ENCODE assay signal across 8 cellular contexts in the genomic region with DNA sequence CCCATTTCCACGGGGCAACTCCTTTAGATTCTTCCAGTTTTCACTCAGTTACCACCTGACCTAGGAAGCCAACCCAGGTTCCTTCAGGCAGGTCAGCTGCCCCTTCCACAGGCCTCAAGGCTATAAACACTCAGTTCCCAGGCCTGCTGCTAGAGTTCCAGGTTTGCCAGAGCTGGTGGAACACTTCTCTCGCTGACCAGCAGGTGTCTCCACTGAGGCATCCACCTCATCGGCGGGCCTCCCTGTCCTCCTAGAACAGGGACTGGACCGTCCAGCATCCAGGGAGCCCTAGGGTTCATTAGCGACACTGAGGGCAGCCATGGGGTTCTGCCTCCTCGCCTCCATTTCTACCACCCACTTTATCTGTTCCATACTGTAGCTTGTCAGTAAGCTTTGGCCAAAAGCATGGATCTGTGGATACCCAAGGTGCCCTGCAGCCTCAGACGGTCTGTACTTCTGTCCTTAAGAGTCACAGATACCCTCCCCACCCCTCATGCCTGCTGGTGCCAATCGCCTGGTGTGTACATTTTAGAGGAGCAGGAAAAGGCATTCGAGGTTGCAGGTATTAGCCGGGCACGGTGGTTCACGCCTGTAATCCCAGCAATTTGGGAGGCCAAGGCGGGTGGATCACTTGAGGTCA. TPM values are rescaled to one million over a fixed set of nuclear protein-coding genes. Genes with fewer than 3 reads are reported as not detected.
DNase-seq lines count a peak whose midpoint lies in the region; ATAC-seq and TF ChIP-seq lines count a peak whose summit lies in the region.

No MANE protein-coding gene starts in this region.

- RAD21 ChIA-PET in HCT116 (lab: Charles Lee; ENCODE audit: low non-redundant PET in 1 of 2, low total read pairs in 2 of 2, uncharacterized antibody in 2 of 2, unreplicated experiment in 2 of 2) = interaction anchor here (0.6 to 1.1 kb wide), 4 partner anchors 16 to 532 kb away, joined by 3 to 4 read pairs (median 3); no protein-coding TSS in a partner anchor

- peaks cover 17% of the 10 kb centered on the region for H3F3A ChIP-seq in neural progenitor cell (ENCODE audit: low read depth)

- no peaks in the 10 kb centered on the region for H3K9me3 Mint-ChIP-seq in neural progenitor cell

- H3K36me3 Mint-ChIP-seq in neural progenitor cell = no peaks in the 10 kb centered on the region

- H3K27ac Mint-ChIP-seq in neural progenitor cell = peak overlapping the region; percentile 96

- H3K79me2 ChIP-seq in HCT116 (ENCODE audit: insufficient read depth, low read length) (no peaks in the 10 kb centered on the region), neural progenitor cell (ENCODE audit: low read depth) (no peaks in the 10 kb centered on the region)

- intact Hi-C loops in HCT116 (cut with micrococcal nuclease) = loop anchor here (1.0 to 2.0 kb wide), 3 partner anchors 86 to 175 kb away; a partner anchor contains a TSS

- H3K27ac ChIP-seq in HCT116 (ENCODE audit: low read depth, low read length) (no peak overlapping the region), neural progenitor cell (no peak overlapping the region)

- H3K9me2 ChIP-seq in HCT116 (ENCODE audit: insufficient read depth) = no peaks in the 10 kb centered on the region

- H3K9me3 ChIP-seq in HCT116 (ENCODE audit: control insufficient read depth in 1 of 2, insufficient read depth in 1 of 2, low read depth in 1 of 2, low read length in 2 of 2) (no peaks in the 10 kb centered on the region), neural progenitor cell (ENCODE audit: low read depth) (no peaks in the 10 kb centered on the region)

- H3K4me3 ChIP-seq in BJ (ENCODE audit: low read depth, low read length) (no peak overlapping the region), HCT116 (replicated peaks in 1 of 2; ENCODE audit: low read depth in 1 of 2, low read length in 2 of 2) (no peak overlapping the region), fibroblast of pulmonary artery (replicated peaks; ENCODE audit: low read depth, low read length) (no peak overlapping the region), neural progenitor cell (no peak overlapping the region)

- CTCF ChIA-PET in BJ (lab: Yijun Ruan, JAX) = interaction anchor here (0.6 to 3.8 kb wide), 52 partner anchors 9 to 1721 kb away, joined by 3 to 27 read pairs (median 4); a partner anchor contains a TSS
- CTCF ChIA-PET in HCT116 (lab: Charles Lee) = interaction anchor here (0.7 to 2.7 kb wide), 13 partner anchors 11 to 531 kb away, joined by 3 to 19 read pairs (median 3); a partner anchor contains a TSS

- no peaks in the 10 kb centered on the region for H3K36me3 ChIP-seq in BJ (ENCODE audit: control insufficient read depth, insufficient read depth, low read length)
- H3K36me3 ChIP-seq in HCT116 (ENCODE audit: control insufficient read depth in 1 of 2, insufficient read depth in 2 of 2, low read length in 2 of 2) = no peaks in the 10 kb centered on the region
- no peaks in the 10 kb centered on the region for H3K36me3 ChIP-seq in neural progenitor cell

- H3K27me3 ChIP-seq in BJ (ENCODE audit: control insufficient read depth, insufficient read depth, low read length) (no peaks in the 10 kb centered on the region), HCT116 (ENCODE audit: insufficient read depth, low read length) (no peaks in the 10 kb centered on the region), neural progenitor cell (no peaks in the 10 kb centered on the region)

- H3K9ac ChIP-seq in HCT116 (ENCODE audit: low read length) (no peak overlapping the region), neural progenitor cell (no peak overlapping the region)

- H4K20me1 ChIP-seq in HCT116 (ENCODE audit: insufficient read depth) = no peaks in the 10 kb centered on the region
- no peaks in the 10 kb centered on the region for H4K20me1 ChIP-seq in neural progenitor cell (ENCODE audit: low read depth)

- TF ChIP-seq RAD21 in HCT116 (IDR thresholded peaks at IDR 0.05; ENCODE audit: low read depth) = peak; percentile 91

- H3K4me2 ChIP-seq in HCT116 (ENCODE audit: low read length) = no peak overlapping the region
- peak overlapping the region; percentile 56 for H3K4me2 ChIP-seq in neural progenitor cell

- DNase-seq in BJ (ENCODE audit: low read depth) (no peak), HCT116 (ENCODE audit: low read depth, low spot score) (peak; percentile 40), activated T-helper 1 cell treated with Interleukin-2 at 50 U/mL for 16 hours (ENCODE audit: low read depth) (peak; percentile 24), fibroblast of pulmonary artery (ENCODE audit: low read depth) (peak; percentile 82), neural progenitor cell (ENCODE audit: low spot score) (peak; percentile 87), stromal cell of bone marrow (ENCODE audit: low read depth) (peak; percentile 51)

- peaks cover 38% of the 10 kb centered on the region for H3K4me1 Mint-ChIP-seq in neural progenitor cell

- BruUV-seq in HCT116 (replicated peaks; lab: Mats Ljungman, UMichigan) = no TSS peak

- ATAC-seq in HCT116 = peak; percentile 87
- ATAC-seq in GM21825 (IDR thresholded peaks at IDR 0.05; ENCODE audit: unreplicated experiment) = no peak

- H3K4me1 ChIP-seq in HCT116 (ENCODE audit: control insufficient read depth in 1 of 2, insufficient read depth in 2 of 2, low read length in 2 of 2) = peaks cover 12 to 18% of the 10 kb centered on the region in 2 experiments; a peak in 3 of 4 replicates
- peaks cover 34% of the 10 kb centered on the region for H3K4me1 ChIP-seq in neural progenitor cell

- H2AFZ ChIP-seq in HCT116 (ENCODE audit: low read depth, low read length, poor library complexity, severe bottlenecking) (no peak overlapping the region), neural progenitor cell (replicated peaks) (peak overlapping the region; percentile 70)

- peaks cover 20% of the 10 kb centered on the region for H3K27me3 Mint-ChIP-seq in neural progenitor cell (ENCODE audit: insufficient read depth, low read depth)

- TF ChIP-seq CTCF in BJ (IDR thresholded peaks at IDR 0.05; ENCODE audit: insufficient read depth, low read depth, low read length) (peak; percentile 98), HCT116 (IDR thresholded peaks at IDR 0.05 in 2 of 3, conservative IDR thresholded peaks at IDR 0.05 in 1 of 3; ENCODE audit: borderline replicate concordance in 1 of 3, insufficient read depth in 1 of 3, low read depth in 2 of 3, low read length in 2 of 3) (peak; percentile 68 to 97 (median 96); a peak in 5 of 6 replicates), fibroblast of pulmonary artery (IDR thresholded peaks at IDR 0.05; ENCODE audit: low read length, missing control alignments) (peak; percentile 99), neural progenitor cell (IDR thresholded peaks at IDR 0.05) (peak; percentile 98)

- POLR2A ChIA-PET in BJ (lab: Charles Lee) (interaction anchor here (0.5 kb wide), 1 partner anchor 1037 kb away, joined by 3 read pairs; no protein-coding TSS in a partner anchor), HCT116 (lab: Charles Lee) (interaction anchor here (0.6 kb wide), 1 partner anchor 9 kb away, joined by 3 read pairs; no protein-coding TSS in a partner anchor)

- H3K4me3 Mint-ChIP-seq in neural progenitor cell = peak overlapping the region; percentile 50

- no peak for TF ChIP-seq POLR2A in HCT116 (IDR thresholded peaks at IDR 0.05; ENCODE audit: borderline replicate concordance, extremely low read depth, insufficient read depth, insufficient read length)

TF ChIP-seq in HCT116, 20 proteins besides CTCF, POLR2A, EP300 and RAD21 (continues in another document):
- TF ChIP-seq SRF (IDR thresholded peaks at IDR 0.05; ENCODE audit: low read depth) (no peak), JUND (IDR thresholded peaks at IDR 0.05) (no peak), SIN3A (IDR thresholded peaks at IDR 0.05; ENCODE audit: low read depth) (no peak), ZFX (IDR thresholded peaks at IDR 0.05) (no peak), EZH2 (IDR thresholded peaks at IDR 0.05) (no peak), FOSL1 (IDR thresholded peaks at IDR 0.05; ENCODE audit: low read depth) (no peak)
- TF ChIP-seq, protein P1, sequence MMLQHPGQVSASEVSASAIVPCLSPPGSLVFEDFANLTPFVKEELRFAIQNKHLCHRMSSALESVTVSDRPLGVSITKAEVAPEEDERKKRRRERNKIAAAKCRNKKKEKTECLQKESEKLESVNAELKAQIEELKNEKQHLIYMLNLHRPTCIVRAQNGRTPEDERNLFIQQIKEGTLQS (IDR thresholded peaks at IDR 0.05) = no peak
- TF ChIP-seq, protein P2, sequence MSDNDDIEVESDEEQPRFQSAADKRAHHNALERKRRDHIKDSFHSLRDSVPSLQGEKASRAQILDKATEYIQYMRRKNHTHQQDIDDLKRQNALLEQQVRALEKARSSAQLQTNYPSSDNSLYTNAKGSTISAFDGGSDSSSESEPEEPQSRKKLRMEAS (IDR thresholded peaks at IDR 0.05) = no peak

TF ChIP-seq in PFSK-1, 5 proteins besides CTCF, POLR2A, EP300 and RAD21 (continues in another document):
- TF ChIP-seq SIN3A (IDR thresholded peaks at IDR 0.05; ENCODE audit: borderline replicate concordance, insufficient read depth, low read length) (no peak), POLR2AphosphoS5 (IDR thresholded peaks at IDR 0.05; ENCODE audit: low read depth, low read length) (no peak), FOXP2 (optimal IDR thresholded peaks at IDR 0.05; ENCODE audit: borderline replicate concordance, extremely low read depth, extremely low read length, insufficient read depth) (peak; percentile 32), TAF1 (IDR thresholded peaks at IDR 0.05; ENCODE audit: borderline replicate concordance, insufficient read depth, low read length) (no peak)

RNA-seq across cellular contexts. Expression of a gene that starts 29.0 kb away (rescaled TPM):
- 27.0 and 54.5 TPM in 2 replicates for polyA plus RNA-seq in BJ (2011; rRNA removed)
- 12.0 and 12.6 TPM in 2 replicates for polyA minus RNA-seq in BJ (2011; rRNA and poly(A)+ RNA removed)
- total RNA-seq in HCT116 (2021; ENCODE audit: unreplicated experiment) (57.0 TPM), neural progenitor cell (ENCODE audit: low replicate concordance) (71.3 and 151 TPM in 2 replicates)
- 32.4 and 49.8 TPM in 2 replicates for polyA plus RNA-seq in HCT116 (2012)
- polyA plus RNA-seq in PFSK-1 (2012; ENCODE audit: insufficient read length, low read depth) = 81.7 TPM

RNA-seq across cellular contexts. Expression of a gene that starts 38.3 kb away (rescaled TPM):
- polyA plus RNA-seq in BJ (2011; rRNA removed) = not detected in 2 replicates
- polyA minus RNA-seq in BJ (2011; rRNA and poly(A)+ RNA removed) = not detected in 2 replicates
- total RNA-seq in HCT116 (2021; ENCODE audit: unreplicated experiment) (not detected), neural progenitor cell (ENCODE audit: low replicate concordance) (0.37 and 2.3 TPM in 2 replicates)
- not detected in 2 replicates for polyA plus RNA-seq in HCT116 (2012)
- polyA plus RNA-seq in PFSK-1 (2012; ENCODE audit: insufficient read length, low read depth) = not detected
